In the genomic region with DNA sequence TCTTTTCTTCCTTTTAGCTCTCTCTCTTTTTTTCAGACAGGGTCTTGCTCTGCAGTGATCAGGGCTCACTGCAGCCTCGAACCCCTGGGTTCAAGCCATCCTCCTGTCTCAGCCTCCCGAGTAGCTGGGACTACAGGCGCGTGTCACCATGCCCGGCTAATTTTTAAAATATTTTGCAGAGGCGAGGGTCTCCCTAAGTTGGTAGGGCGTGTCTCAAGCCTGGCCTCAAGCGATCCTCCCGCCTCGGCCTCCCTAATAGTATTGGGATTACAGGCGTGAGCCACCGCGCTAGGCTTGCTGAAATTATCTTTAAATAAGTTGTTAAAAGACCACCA, we compare ENCODE assay signal across 8 cellular contexts.
A peak's percentile ranks its signal among the peaks of the same experiment; 100 is the strongest.
DNase-seq lines count a peak whose midpoint lies in the region; ATAC-seq and TF ChIP-seq lines count a peak whose summit lies in the region.

No MANE protein-coding gene starts in this region.

- DNase-seq in fibroblast of pulmonary artery (ENCODE audit: low read depth) (no peak), retinal pigment epithelial cell (ENCODE audit: low read depth) (no peak), NCI-H146 treated with DMSO at 0.1 percent for 48 hours (lab: John Stamatoyannopoulos, UW; ENCODE audit: unreplicated experiment) (no peak)
- no peak for DNase-seq in stimulated activated CD4-positive, alpha-beta T cell treated with anti-CD3 and anti-CD28 coated beads, Interleukin-1b, Interleukin-23, amount 100 ng/mL, for 48 hours

- no peak for TF ChIP-seq CTCF in SU-DHL-6 (IDR thresholded peaks at IDR 0.05; ENCODE audit: insufficient read depth, low read length, poor library complexity, severe bottlenecking)
- no peak for TF ChIP-seq CTCF in fibroblast of pulmonary artery (IDR thresholded peaks at IDR 0.05; ENCODE audit: low read length, missing control alignments)
- no peak for TF ChIP-seq CTCF in retinal pigment epithelial cell (conservative IDR thresholded peaks at IDR 0.05; ENCODE audit: low read depth, low read length)

- H3K9me3 ChIP-seq in SU-DHL-6 (ENCODE audit: insufficient read depth, low read length), result peaks cover 8% of the 10 kb centered on the region; the same call in 1 of the 2 replicates

- H4K20me1 ChIP-seq in SU-DHL-6 (ENCODE audit: low read depth, low read length), result no peaks in the 10 kb centered on the region

- H3K79me2 ChIP-seq in SU-DHL-6 (ENCODE audit: insufficient read depth, low read length), result peaks cover 35% of the 10 kb centered on the region

- no peak for ATAC-seq in GM18519 (IDR thresholded peaks at IDR 0.05; ENCODE audit: low FRiP score, unreplicated experiment)
- no peak for ATAC-seq in GM18511 (IDR thresholded peaks at IDR 0.05; ENCODE audit: unreplicated experiment)

- H3K4me3 ChIP-seq in GM08714 (ENCODE audit: low read length), result peak overlapping the region; percentile 99
- peak overlapping the region; percentile 97 for H3K4me3 ChIP-seq in SU-DHL-6 (ENCODE audit: insufficient read depth, low read length, poor library complexity, severe bottlenecking)
- peak overlapping the region; percentile 96 for H3K4me3 ChIP-seq in fibroblast of pulmonary artery (replicated peaks; ENCODE audit: low read depth, low read length)
- peak overlapping the region; percentile 98 for H3K4me3 ChIP-seq in retinal pigment epithelial cell (ENCODE audit: low read length)

- peak overlapping the region; percentile 90 for H2AFZ ChIP-seq in SU-DHL-6 (ENCODE audit: low read depth, low read length, severe bottlenecking)

- H3F3A ChIP-seq in SU-DHL-6 (ENCODE audit: insufficient read depth), result peaks cover 24% of the 10 kb centered on the region

- no peak overlapping the region for H3K27ac ChIP-seq in SU-DHL-6 (ENCODE audit: low read depth, low read length)

- H3K27me3 ChIP-seq in SU-DHL-6 (ENCODE audit: low read length), result no peaks in the 10 kb centered on the region

- no peaks in the 10 kb centered on the region for H3K9me2 ChIP-seq in SU-DHL-6 (replicated peaks; ENCODE audit: insufficient read depth, low read length)

- no peaks in the 10 kb centered on the region for H3K36me3 ChIP-seq in SU-DHL-6 (ENCODE audit: low read length)

- peak overlapping the region; percentile 71 for H3K9ac ChIP-seq in SU-DHL-6 (ENCODE audit: low read length)

- peak overlapping the region; percentile 84 for H3K4me2 ChIP-seq in SU-DHL-6 (ENCODE audit: low read depth, low read length, poor library complexity, severe bottlenecking)
